In the genomic region with DNA sequence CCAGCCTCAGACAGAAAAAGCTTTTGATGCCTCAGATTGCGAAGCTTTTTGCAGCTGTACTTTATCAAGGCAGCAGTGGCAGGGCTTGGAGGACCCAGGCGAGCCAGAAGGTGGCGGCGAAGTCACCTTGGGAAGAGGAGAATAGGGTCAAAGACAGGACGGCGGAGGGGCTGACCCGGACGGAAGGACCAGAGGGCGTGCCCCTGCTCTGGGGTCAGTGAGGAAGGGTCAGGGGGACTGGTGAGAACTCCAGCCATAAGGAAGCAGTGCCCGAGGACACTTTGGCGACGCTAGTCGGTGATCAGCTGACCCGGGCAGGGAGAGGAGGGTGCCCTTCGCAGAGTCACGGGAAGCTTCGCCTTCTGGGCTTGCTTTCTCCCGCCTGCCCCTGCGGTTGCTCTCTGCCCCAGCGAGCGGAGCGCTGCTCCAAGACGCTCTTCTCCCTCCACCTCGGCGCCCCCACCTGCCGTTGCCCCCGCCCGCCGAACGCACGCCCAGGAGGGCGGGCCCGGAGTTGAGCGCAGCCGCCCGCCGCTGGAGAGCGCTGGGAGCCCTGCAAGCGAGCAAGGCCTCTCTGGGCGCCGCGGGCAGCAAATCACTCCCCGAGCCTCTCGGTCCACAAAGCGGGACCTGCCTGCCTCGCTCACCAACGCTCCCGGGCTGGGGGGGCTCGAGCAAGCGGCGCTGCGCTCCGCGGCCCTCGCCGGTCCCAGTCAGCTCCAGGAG, we compare ENCODE assay signal across 8 cellular contexts. TPM values are rescaled to one million over a fixed set of nuclear protein-coding genes. Genes with fewer than 3 reads are reported as not detected.
DNase-seq lines count a peak whose midpoint lies in the region; ATAC-seq and TF ChIP-seq lines count a peak whose summit lies in the region.

No MANE protein-coding gene starts in this region.

- no peaks in the 10 kb centered on the region for H3K9me3 Mint-ChIP-seq in endothelial cell (ENCODE audit: unreplicated experiment)

- H3K27me3 Mint-ChIP-seq in endothelial cell (ENCODE audit: unreplicated experiment): peaks cover 3% of the 10 kb centered on the region

- ATAC-seq in HG03175 (IDR thresholded peaks at IDR 0.05; ENCODE audit: unreplicated experiment) (no peak), omental fat pad (ENCODE audit: low FRiP score) (no peak)

- H3K27ac Mint-ChIP-seq in endothelial cell (ENCODE audit: unreplicated experiment): no peak overlapping the region

- TF ChIP-seq CTCF in endothelial cell (IDR thresholded peaks at IDR 0.05; ENCODE audit: unreplicated experiment) (no peak), omental fat pad (IDR thresholded peaks at IDR 0.05) (no peak)

- peaks cover 11% of the 10 kb centered on the region for H3K4me1 Mint-ChIP-seq in endothelial cell (ENCODE audit: unreplicated experiment)

- peak overlapping the region; percentile 95 for H3K4me3 Mint-ChIP-seq in endothelial cell (ENCODE audit: unreplicated experiment)

- DNase-seq in NCI-H2196 (lab: John Stamatoyannopoulos, UW; ENCODE audit: unreplicated experiment) (peak; percentile 10), NCI-H2196 treated with DMSO at 0.1 percent for 48 hours (lab: John Stamatoyannopoulos, UW; ENCODE audit: unreplicated experiment) (no peak), NCI-H748 (lab: John Stamatoyannopoulos, UW; ENCODE audit: unreplicated experiment) (peak; percentile 88), endothelial cell (ENCODE audit: low spot score) (peak; percentile 58), middle frontal gyrus (ENCODE audit: extremely low spot score, low spot score) (peak; percentile 37), GDM1 (lab: John Stamatoyannopoulos, UW) (no peak), omental fat pad (ENCODE audit: low spot score) (no peak)

- H3K36me3 Mint-ChIP-seq in endothelial cell (ENCODE audit: low read depth, unreplicated experiment): no peaks in the 10 kb centered on the region

RNA-seq across cellular contexts. Expression of gene CADPS, which starts 1.4 kb away (rescaled TPM):
- total RNA-seq in endothelial cell (ENCODE audit: unreplicated experiment) (0.26 TPM), omental fat pad (1 to 10 TPM in 2 of 4 donors, under 1 TPM in 1, not detected in 1; 0.09 to 4.4 (median 1.6) TPM)

Comparison
In these comparisons a context has a peak if more than half of its experiments do, and no peak if none do; other contexts are left out.
1. DNase-seq: peak in NCI-H2196 (single experiment), NCI-H748 (single experiment), endothelial cell (single experiment) and middle frontal gyrus (single experiment); none in NCI-H2196 treated with DMSO at 0.1 percent for 48 hours (single experiment), GDM1 (single experiment) and omental fat pad (single experiment).